In the genomic region with DNA sequence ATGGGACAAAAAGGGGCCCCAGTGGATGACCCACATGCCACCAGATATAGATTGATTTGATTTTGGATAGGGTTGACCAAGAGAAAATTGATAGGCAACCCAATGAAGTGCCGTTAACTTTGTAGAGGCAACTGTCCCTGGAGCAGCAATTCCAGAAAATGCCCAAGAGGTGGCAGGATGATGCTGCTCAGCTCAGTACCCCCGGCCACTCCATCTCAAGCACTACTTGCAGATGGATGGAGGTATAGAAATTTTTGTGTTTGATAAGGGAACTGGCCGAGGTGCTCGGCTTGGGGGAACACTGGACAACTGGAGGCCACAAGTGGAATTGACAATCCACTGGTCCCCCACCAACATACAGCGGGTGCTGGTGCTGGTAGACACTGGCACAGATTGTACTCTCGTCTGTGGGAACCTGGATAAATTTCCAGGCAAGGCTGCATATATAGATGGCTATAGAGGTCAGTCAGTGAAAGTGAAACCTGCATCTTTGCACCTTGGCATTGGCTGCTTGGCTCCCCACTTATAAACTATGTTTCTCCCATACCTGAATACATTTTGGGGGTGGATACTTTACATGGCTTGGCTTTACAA, we compare ENCODE assay signal across 8 cellular contexts.
A peak's percentile ranks its signal among the peaks of the same experiment; 100 is the strongest.
DNase-seq lines count a peak whose midpoint lies in the region; ATAC-seq and TF ChIP-seq lines count a peak whose summit lies in the region.

No MANE protein-coding gene starts in this region.

- ATAC-seq in activated naive CD8-positive, alpha-beta T cell treated with anti-CD3 and anti-CD28 coated beads, Interleukin-2, amount 10 ng/mL, durations not matched to agents 7 days and 5 days (ENCODE audit: low read depth): peak; percentile 60
- peak; percentile 63 to 89 (median 80) for ATAC-seq in heart right ventricle

- H3K4me1 ChIP-seq in HEK293 (ENCODE audit: control insufficient read depth, insufficient read depth, low read length) (no peaks in the 10 kb centered on the region), heart right ventricle (peaks cover 1 to 22% (median 7%) of the 10 kb centered on the region in 9 donors)

- peak; percentile 43 for DNase-seq in GDM1 (lab: John Stamatoyannopoulos, UW)
- DNase-seq in NCI-H510A (lab: John Stamatoyannopoulos, UW): peak; percentile 14
- no peak for DNase-seq in activated naive CD8-positive, alpha-beta T cell treated with anti-CD3 and anti-CD28 coated beads, Interleukin-2, amount 10 ng/mL, durations not matched to agents 7 days and 5 days
- DNase-seq in heart right ventricle: peak; percentile 25 to 58
- no peak for DNase-seq in retinal pigment epithelial cell (ENCODE audit: low read depth)
- DNase-seq in stimulated activated naive CD4-positive, alpha-beta T cell treated with Interleukin-2 at 50 U/mL for 16 hours (lab: John Stamatoyannopoulos, UW): no peak
- no peak for DNase-seq in KG1 (lab: John Stamatoyannopoulos, UW)

- no peaks in the 10 kb centered on the region for H3K27me3 ChIP-seq in heart right ventricle

- peaks cover 11% of the 10 kb centered on the region for H3K9me3 Mint-ChIP-seq in activated naive CD8-positive, alpha-beta T cell treated with anti-CD3 and anti-CD28 coated beads, Interleukin-2, amount 10 ng/mL, durations not matched to agents 7 days and 5 days

- H3K9me3 ChIP-seq in HEK293 (ENCODE audit: control insufficient read depth, insufficient read depth, low read depth, low read length): no peaks in the 10 kb centered on the region
- no peaks in the 10 kb centered on the region for H3K9me3 ChIP-seq in heart right ventricle

- POLR2A ChIA-PET in HEK293 (lab: Yijun Ruan, JAX): no interaction called here
- POLR2A ChIA-PET in activated naive CD8-positive, alpha-beta T cell treated with anti-CD3 and anti-CD28 coated beads, Interleukin-2, amount 10 ng/mL, durations not matched to agents 7 days and 5 days (lab: Charles Lee): no interaction called here

- H3K27ac ChIP-seq in HEK293 (ENCODE audit: extremely low read depth, low read depth, low read length) (no peak overlapping the region), heart right ventricle (no peak overlapping the region)

- TF ChIP-seq CTCF in HEK293 (tag by site-specific recombination; IDR thresholded peaks at IDR 0.05) (peak; percentile 47), heart right ventricle (IDR thresholded peaks at IDR 0.05) (peak; percentile 41 to 87 (median 74)), retinal pigment epithelial cell (conservative IDR thresholded peaks at IDR 0.05; ENCODE audit: low read depth, low read length) (peak; percentile 74)

- H3K36me3 ChIP-seq in HEK293 (ENCODE audit: control insufficient read depth in 2 of 2, insufficient read depth in 1 of 2, low read length in 2 of 2) (no peaks in the 10 kb centered on the region), heart right ventricle (no peaks in the 10 kb centered on the region)

- no peak overlapping the region for H3K4me3 Mint-ChIP-seq in activated naive CD8-positive, alpha-beta T cell treated with anti-CD3 and anti-CD28 coated beads, Interleukin-2, amount 10 ng/mL, durations not matched to agents 7 days and 5 days

- no peak overlapping the region for H3K4me3 ChIP-seq in HEK293 (ENCODE audit: low read depth, low read length)
- no peak overlapping the region for H3K4me3 ChIP-seq in heart right ventricle
- no peak overlapping the region for H3K4me3 ChIP-seq in retinal pigment epithelial cell (ENCODE audit: low read length)

- CTCF ChIA-PET in HEK293 (lab: Yijun Ruan, JAX): interaction anchor here (0.7 to 2.8 kb wide), 5 partner anchors 81 to 350 kb away, joined by 3 to 9 read pairs (median 3); partner anchors contain the start of gene CCDC83

- H3K27me3 Mint-ChIP-seq in activated naive CD8-positive, alpha-beta T cell treated with anti-CD3 and anti-CD28 coated beads, Interleukin-2, amount 10 ng/mL, durations not matched to agents 7 days and 5 days: no peaks in the 10 kb centered on the region

- H3K4me1 Mint-ChIP-seq in activated naive CD8-positive, alpha-beta T cell treated with anti-CD3 and anti-CD28 coated beads, Interleukin-2, amount 10 ng/mL, durations not matched to agents 7 days and 5 days: peaks cover 9% of the 10 kb centered on the region

- intact Hi-C loops in heart right ventricle (cut with DNase I): loop anchor here in 9 of 10 donors (1.0 to 10.0 kb wide), 9 partner anchors 87 to 353 kb away; partner anchors contain the start of gene CCDC83 (in 2 of the 9)

- H3K36me3 Mint-ChIP-seq in activated naive CD8-positive, alpha-beta T cell treated with anti-CD3 and anti-CD28 coated beads, Interleukin-2, amount 10 ng/mL, durations not matched to agents 7 days and 5 days: peaks cover 15% of the 10 kb centered on the region

- 24 to 35% methylated on average over 6 of the region's 6 CpGs for WGBS in heart right ventricle, 2 donors

- no peak overlapping the region for H3K27ac Mint-ChIP-seq in activated naive CD8-positive, alpha-beta T cell treated with anti-CD3 and anti-CD28 coated beads, Interleukin-2, amount 10 ng/mL, durations not matched to agents 7 days and 5 days

TF ChIP-seq in HEK293, 187 proteins besides CTCF, POLR2A, EP300 and RAD21 (continues in another document):
- TF ChIP-seq ZNF202 (tag by site-specific recombination; IDR thresholded peaks at IDR 0.05; ENCODE audit: borderline replicate concordance) (no peak), ZNF37A (tag by site-specific recombination; IDR thresholded peaks at IDR 0.05) (no peak), ZNF324 (tag by site-specific recombination; IDR thresholded peaks at IDR 0.05) (no peak), ZSCAN5A (tag by site-specific recombination; IDR thresholded peaks at IDR 0.05) (no peak), ZNF654 (tag by site-specific recombination; IDR thresholded peaks at IDR 0.05; ENCODE audit: low read depth) (peak; percentile 82), MEIS1 (CRISPR knock-in tag; IDR thresholded peaks at IDR 0.05; ENCODE audit: borderline replicate concordance) (no peak), ZNF169 (tag by site-specific recombination; IDR thresholded peaks at IDR 0.05) (no peak), ZNF792 (tag by site-specific recombination; IDR thresholded peaks at IDR 0.05) (no peak), ZBTB20 (tag by site-specific recombination; IDR thresholded peaks at IDR 0.05) (peak; percentile 56), ZNF350 (tag by site-specific recombination; IDR thresholded peaks at IDR 0.05) (no peak), ZNF23 (tag by site-specific recombination; IDR thresholded peaks at IDR 0.05; ENCODE audit: borderline replicate concordance) (no peak)
- TF ChIP-seq, protein P1, sequence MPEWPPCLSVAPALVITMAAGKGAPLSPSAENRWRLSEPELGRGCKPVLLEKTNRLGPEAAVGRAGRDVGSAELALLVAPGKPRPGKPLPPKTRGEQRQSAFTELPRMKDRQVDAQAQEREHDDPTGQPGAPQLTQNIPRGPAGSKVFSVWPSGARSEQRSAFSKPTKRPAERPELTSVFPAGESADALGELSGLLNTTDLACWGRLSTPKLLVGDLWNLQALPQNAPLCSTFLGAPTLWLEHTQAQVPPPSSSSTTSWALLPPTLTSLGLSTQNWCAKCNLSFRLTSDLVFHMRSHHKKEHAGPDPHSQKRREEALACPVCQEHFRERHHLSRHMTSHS (tag by site-specific recombination; IDR thresholded peaks at IDR 0.05): no peak
- TF ChIP-seq, protein P2, sequence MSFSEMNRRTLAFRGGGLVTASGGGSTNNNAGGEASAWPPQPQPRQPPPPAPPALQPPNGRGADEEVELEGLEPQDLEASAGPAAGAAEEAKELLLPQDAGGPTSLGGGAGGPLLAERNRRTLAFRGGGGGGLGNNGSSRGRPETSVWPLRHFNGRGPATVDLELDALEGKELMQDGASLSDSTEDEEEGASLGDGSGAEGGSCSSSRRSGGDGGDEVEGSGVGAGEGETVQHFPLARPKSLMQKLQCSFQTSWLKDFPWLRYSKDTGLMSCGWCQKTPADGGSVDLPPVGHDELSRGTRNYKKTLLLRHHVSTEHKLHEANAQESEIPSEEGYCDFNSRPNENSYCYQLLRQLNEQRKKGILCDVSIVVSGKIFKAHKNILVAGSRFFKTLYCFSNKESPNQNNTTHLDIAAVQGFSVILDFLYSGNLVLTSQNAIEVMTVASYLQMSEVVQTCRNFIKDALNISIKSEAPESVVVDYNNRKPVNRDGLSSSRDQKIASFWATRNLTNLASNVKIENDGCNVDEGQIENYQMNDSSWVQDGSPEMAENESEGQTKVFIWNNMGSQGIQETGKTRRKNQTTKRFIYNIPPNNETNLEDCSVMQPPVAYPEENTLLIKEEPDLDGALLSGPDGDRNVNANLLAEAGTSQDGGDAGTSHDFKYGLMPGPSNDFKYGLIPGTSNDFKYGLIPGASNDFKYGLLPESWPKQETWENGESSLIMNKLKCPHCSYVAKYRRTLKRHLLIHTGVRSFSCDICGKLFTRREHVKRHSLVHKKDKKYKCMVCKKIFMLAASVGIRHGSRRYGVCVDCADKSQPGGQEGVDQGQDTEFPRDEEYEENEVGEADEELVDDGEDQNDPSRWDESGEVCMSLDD (tag by site-specific recombination; IDR thresholded peaks at IDR 0.05): no peak

Comparison
In these comparisons a context has a peak if more than half of its experiments do, and no peak if none do; other contexts are left out.
1. DNase-seq: peak in GDM1 (single experiment), NCI-H510A (single experiment) and heart right ventricle (2 of 2); none in activated naive CD8-positive, alpha-beta T cell treated with anti-CD3 and anti-CD28 coated beads, Interleukin-2, amount 10 ng/mL, durations not matched to agents 7 days and 5 days (single experiment), retinal pigment epithelial cell (single experiment), stimulated activated naive CD4-positive, alpha-beta T cell treated with Interleukin-2 at 50 U/mL for 16 hours (single experiment) and KG1 (single experiment).
2. Peak in every context shown above with its lines, with median percentiles within 50 percentile points of each other: CTCF ChIP-seq.